In genomic region chr5:116442095-116442534, GRCh38 we compare ENCODE assay signal across 10 cellular contexts.
DNase-seq lines count a peak whose midpoint lies in the region; TF ChIP-seq lines count a peak whose summit lies in the region.
"Had no signal": no experiment of that assay in that cellular context is flagged by ENCODE, and none has a peak within 500 bp of the region (broad histone marks: within the 10 kb centered on the region; RNA-seq: fewer than 3 reads in every experiment).

No MANE protein-coding gene starts in this region.

- H3K27ac ChIP-seq in esophagus squamous epithelium, result no peak overlapping the region
- H3K27ac ChIP-seq: neutrophil had no signal

- H3K36me3 Mint-ChIP-seq in HFFc6 (ENCODE audit: low read depth), result peaks cover 3% of the 10 kb centered on the region; the same call in 1 of the 2 replicates

- H3K36me3 ChIP-seq in esophagus squamous epithelium, result peaks cover 6 to 26% (median 7%) of the 10 kb centered on the region in 3 donors

- H3K27me3 ChIP-seq in esophagus squamous epithelium, result no peaks in the 10 kb centered on the region
- H3K27me3 ChIP-seq: neutrophil had no signal

- H3K4me1 Mint-ChIP-seq in HFFc6 (ENCODE audit: low read depth), result no peaks in the 10 kb centered on the region
- H3K4me1 Mint-ChIP-seq: T-helper 17 cell had no signal

- H3K27me3 Mint-ChIP-seq in HFFc6 (ENCODE audit: insufficient read depth), result peaks cover 8% of the 10 kb centered on the region
- H3K27me3 Mint-ChIP-seq: T-helper 17 cell had no signal

- no peak overlapping the region for H3K4me3 ChIP-seq in epithelial cell of proximal tubule (ENCODE audit: low read depth, low read length)
- H3K4me3 ChIP-seq in esophagus squamous epithelium, result no peak overlapping the region

- no peaks in the 10 kb centered on the region for H3K9me3 ChIP-seq in esophagus squamous epithelium
- H3K9me3 ChIP-seq: neutrophil had no signal

- H3K4me3 Mint-ChIP-seq in HFFc6, result no peak overlapping the region
- H3K4me3 Mint-ChIP-seq: T-helper 17 cell had no signal

- peaks cover 0 to 20% (median 0%) of the 10 kb centered on the region in 3 donors for H3K4me1 ChIP-seq in esophagus squamous epithelium

- H3K9me3 Mint-ChIP-seq in HFFc6, result 0 out of 2 replicates have a peak, but pooled peaks cover 3% of the 10 kb centered on the region

- DNase-seq in HFFc6 (peak; percentile 33), NCI-H69 (lab: John Stamatoyannopoulos, UW) (peak; percentile 94), epithelial cell of proximal tubule (ENCODE audit: low read depth) (peak; percentile 82), pons (ENCODE audit: low spot score) (peak; percentile 49), T1000 (lab: John Stamatoyannopoulos, UW) (no peak), esophagus squamous epithelium (lab: John Stamatoyannopoulos, UW) (no peak)
- DNase-seq in effector CD8-positive, alpha-beta T cell (lab: John Stamatoyannopoulos, UW), result no peak
- DNase-seq in NK-92 treated with Interleukin-12 subunit alpha and Interleukin-12 subunit beta, amount 100 ng/mL, for 24 hours (lab: John Stamatoyannopoulos, UW), result no peak
- DNase-seq: T-helper 17 cell had no signal

- no peak for TF ChIP-seq POLR2A in esophagus squamous epithelium (IDR thresholded peaks at IDR 0.05)

- intact Hi-C loops in esophagus squamous epithelium (cut with DNase I), result no loop called here

- TF ChIP-seq CTCF in HFFc6 (IDR thresholded peaks at IDR 0.05), result no peak
- TF ChIP-seq CTCF in epithelial cell of proximal tubule (conservative IDR thresholded peaks at IDR 0.05; ENCODE audit: low read depth, low read length), result no peak
- no peak for TF ChIP-seq CTCF in esophagus squamous epithelium (IDR thresholded peaks at IDR 0.05)

- H3K27ac Mint-ChIP-seq in HFFc6, result no peak overlapping the region
- H3K27ac Mint-ChIP-seq: T-helper 17 cell had no signal

- 27 to 48% methylated on average over 2 to 3 of the region's 3 CpGs for WGBS in esophagus squamous epithelium, 2 donors

Comparison
In these comparisons a context has a peak if more than half of its experiments do, and no peak if none do; other contexts are left out.
1. DNase-seq: peak in HFFc6 (single experiment), NCI-H69 (single experiment), epithelial cell of proximal tubule (single experiment) and pons (single experiment); none in effector CD8-positive, alpha-beta T cell (single experiment), T1000 (single experiment), NK-92 treated with Interleukin-12 subunit alpha and Interleukin-12 subunit beta, amount 100 ng/mL, for 24 hours (single experiment) and esophagus squamous epithelium (single experiment).